ENCODE assay signal across 14 cellular contexts in the genomic region with DNA sequence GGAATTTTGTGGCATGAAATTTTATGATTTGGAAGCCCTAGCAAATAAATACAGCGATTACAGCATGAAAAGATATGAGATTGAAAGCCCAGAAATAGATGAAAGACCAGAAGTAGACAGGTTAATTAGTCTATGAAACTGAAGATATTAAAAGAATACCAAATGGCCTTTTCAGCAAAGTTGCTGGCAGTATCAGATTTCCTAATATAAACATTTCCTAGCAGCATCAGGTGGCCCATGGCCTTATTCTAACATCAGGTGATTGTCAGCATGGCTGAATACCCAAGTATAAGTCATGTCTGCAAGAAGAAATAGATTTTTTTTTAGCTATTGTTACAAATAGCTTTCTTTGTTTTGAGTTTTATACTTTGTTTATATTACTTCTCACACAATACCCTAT.
"Had no signal": no experiment of that assay in that cellular context is flagged by ENCODE, and none has a peak within 500 bp of the region (broad histone marks: within the 10 kb centered on the region; RNA-seq: fewer than 3 reads in every experiment).

No MANE protein-coding gene starts in this region.

- DNase-seq: activated CD4-positive, alpha-beta T cell treated with anti-CD3 and anti-CD28 coated beads, Interleukin-2, amount 50 U/mL, for 48 hours; activated CD8-positive, alpha-beta memory T cell treated with anti-CD3 and anti-CD28 coated beads, Interleukin-2, amount 10 ng/mL, durations not matched to agents 7 days and 5 days; activated naive CD8-positive, alpha-beta T cell treated with anti-CD3 and anti-CD28 coated beads, Interleukin-2, amount 50 U/mL, for 24 hours; activated T-cell treated with anti-CD3 and anti-CD28 coated beads, Interleukin-2, amount 50 U/mL, for 48 hours; heart left ventricle; left lung; mesenchymal stem cell; nucleus accumbens; psoas muscle; spleen; stimulated activated CD4-positive, alpha-beta T cell treated with anti-CD3 and anti-CD28 coated beads, Interleukin-1b, Interleukin-23, amount 100 ng/mL, for 48 hours had no signal

- ATAC-seq: activated CD8-positive, alpha-beta memory T cell treated with anti-CD3 and anti-CD28 coated beads, Interleukin-2, amount 10 ng/mL, durations not matched to agents 7 days and 5 days; activated naive CD8-positive, alpha-beta T cell treated with anti-CD3 and anti-CD28 coated beads, Interleukin-2, amount 50 U/mL, for 24 hours; heart left ventricle; left lung; natural killer cell treated with Interleukin-12 subunit alpha and Interleukin-12 subunit beta and Interleukin-15 and Interleukin-18, amount 100 ng/mL, for 72 hours; psoas muscle; sciatic nerve; stimulated activated memory B cell treated with anti-CD40 and anti-IgM and Interleukin-4, amounts not matched to agents 10 μg/mL and 1 μg/mL and 100 μg/mL, for 72 hours had no signal
